Comparison of ENCODE assay signal across 37 cellular contexts in the genomic region with DNA sequence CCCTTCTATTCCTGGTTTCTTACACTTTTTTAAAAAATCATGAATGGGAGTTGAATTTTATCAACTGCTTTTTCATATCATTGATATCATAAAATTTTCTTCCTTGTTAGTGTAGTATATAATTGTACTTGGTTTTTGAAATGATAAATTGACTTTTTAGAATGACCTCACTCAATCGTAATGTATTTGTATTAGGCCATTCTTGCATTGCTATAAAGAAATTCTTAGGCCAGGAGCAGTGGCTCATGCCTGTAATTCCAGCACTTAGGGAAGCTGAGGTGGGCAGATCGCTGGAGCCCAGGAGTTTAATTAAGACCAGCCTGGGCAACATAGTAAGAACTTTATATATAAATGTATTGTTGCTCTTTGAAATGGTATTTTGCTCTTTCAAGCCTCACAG. TPM values are rescaled to one million over a fixed set of nuclear protein-coding genes. Genes with fewer than 3 reads are reported as not detected.
"Had no signal": no experiment of that assay in that cellular context is flagged by ENCODE, and none has a peak within 500 bp of the region (broad histone marks: within the 10 kb centered on the region; RNA-seq: fewer than 3 reads in every experiment).

No MANE protein-coding gene starts in this region.

- H3K4me2 ChIP-seq: KMS-11 had no signal

- H3K27me3 Mint-ChIP-seq: activated B cell treated with CpG ODN at 0.5 μM for 24 hours; activated CD8-positive, alpha-beta T cell treated with anti-CD3 and anti-CD28 coated beads for 36 hours; activated naive CD4-positive, alpha-beta T cell treated with anti-CD3 and anti-CD28 coated beads, Interleukin-2, amount 50 U/mL, for 24 hours; activated naive CD8-positive, alpha-beta T cell treated with anti-CD3 and anti-CD28 coated beads, Interleukin-2, amount 10 ng/mL, durations not matched to agents 7 days and 5 days; activated T-cell treated with anti-CD3 and anti-CD28 coated beads, Interleukin-2, amount 50 U/mL, for 24 hours; brain had no signal

- ATAC-seq: activated CD8-positive, alpha-beta T cell treated with anti-CD3 and anti-CD28 coated beads for 36 hours; PC-3 had no signal

- H3K27ac Mint-ChIP-seq: activated B cell treated with CpG ODN at 0.5 μM for 24 hours; activated CD8-positive, alpha-beta T cell treated with anti-CD3 and anti-CD28 coated beads for 36 hours; activated naive CD4-positive, alpha-beta T cell treated with anti-CD3 and anti-CD28 coated beads, Interleukin-2, amount 50 U/mL, for 24 hours; activated naive CD8-positive, alpha-beta T cell treated with anti-CD3 and anti-CD28 coated beads, Interleukin-2, amount 10 ng/mL, durations not matched to agents 7 days and 5 days; activated T-cell treated with anti-CD3 and anti-CD28 coated beads, Interleukin-2, amount 50 U/mL, for 24 hours; activated T-helper 2 cell treated with anti-CD3 and anti-CD28 coated beads, Interferon-gamma antibody, Interleukin-2, Interleukin-4, amounts not matched to agents 10 μg/mL and 5 μg/mL and 100 μg/mL, durations not matched to agents 14 hours and 24 hours and 36 hours; brain had no signal

- FAIRE-seq: bronchial epithelial cell had no signal

- H3K27ac ChIP-seq: adrenal gland, KMS-11, Peyer's patch, SJSA1, VCaP had no signal

- H3K9ac ChIP-seq: KMS-11 had no signal

- H3K27me3 ChIP-seq: adrenal gland, Peyer's patch, SJSA1 had no signal

- H3K4me3 ChIP-seq: adrenal gland, Peyer's patch, SJSA1 had no signal

- H3K36me3 ChIP-seq: adrenal gland had no signal

- H3K4me3 Mint-ChIP-seq: activated B cell treated with CpG ODN at 0.5 μM for 24 hours; activated CD8-positive, alpha-beta T cell treated with anti-CD3 and anti-CD28 coated beads for 36 hours; activated naive CD4-positive, alpha-beta T cell treated with anti-CD3 and anti-CD28 coated beads, Interleukin-2, amount 50 U/mL, for 24 hours; activated naive CD8-positive, alpha-beta T cell treated with anti-CD3 and anti-CD28 coated beads, Interleukin-2, amount 10 ng/mL, durations not matched to agents 7 days and 5 days; activated T-cell treated with anti-CD3 and anti-CD28 coated beads, Interleukin-2, amount 50 U/mL, for 24 hours; brain had no signal

- DNase-seq: activated B cell treated with CpG ODN at 0.5 μM for 24 hours; activated CD4-positive, alpha-beta T cell treated with anti-CD3 and anti-CD28 coated beads for 1 hour; activated CD4-positive, alpha-beta T cell treated with anti-CD3 and anti-CD28 coated beads for 48 hours; activated CD8-positive, alpha-beta T cell treated with anti-CD3 and anti-CD28 coated beads for 36 hours; activated gamma-delta T cell; activated naive CD4-positive, alpha-beta T cell treated with Interleukin-2 at 50 U/mL for 16 hours; activated naive CD8-positive, alpha-beta T cell treated with anti-CD3 and anti-CD28 coated beads, Interleukin-2, amount 10 ng/mL, durations not matched to agents 7 days and 5 days; activated T-cell treated with anti-CD3 and anti-CD28 coated beads, Interleukin-2, amount 50 U/mL, for 24 hours; adrenal gland; caudate nucleus; cerebellar nuclear complex; MM.1S; MV-4-11; NCI-H1092; NCI-H1436 treated with DMSO at 0.1 percent for 48 hours; NCI-H1694 treated with DMSO at 0.1 percent for 48 hours; NCI-H2029; NCI-H345; NCI-H524 treated with DMSO at 0.1 percent for 48 hours; PC-3; Peyer's patch; RPMI8226; SHP77 treated with DMSO at 0.1 percent for 48 hours; SW 1271; T-helper 1 cell; T-helper 2 cell; T-helper 9 cell had no signal

- H3K9me3 Mint-ChIP-seq: activated B cell treated with CpG ODN at 0.5 μM for 24 hours; activated CD8-positive, alpha-beta T cell treated with anti-CD3 and anti-CD28 coated beads for 36 hours; activated naive CD4-positive, alpha-beta T cell treated with anti-CD3 and anti-CD28 coated beads, Interleukin-2, amount 50 U/mL, for 24 hours; activated naive CD8-positive, alpha-beta T cell treated with anti-CD3 and anti-CD28 coated beads, Interleukin-2, amount 10 ng/mL, durations not matched to agents 7 days and 5 days; activated T-cell treated with anti-CD3 and anti-CD28 coated beads, Interleukin-2, amount 50 U/mL, for 24 hours; brain had no signal

- H3K9me3 ChIP-seq: adrenal gland, Peyer's patch, SJSA1 had no signal

RNA-seq across cellular contexts. Expression of gene EXOC1L, which starts 40.1 kb away (rescaled TPM):
- total RNA-seq: activated B cell treated with CpG ODN at 0.5 μM for 24 hours; activated CD8-positive, alpha-beta memory T cell treated with anti-CD3 and anti-CD28 coated beads for 36 hours; activated CD8-positive, alpha-beta T cell treated with anti-CD3 and anti-CD28 coated beads for 36 hours; activated naive CD8-positive, alpha-beta T cell treated with anti-CD3 and anti-CD28 coated beads, Interleukin-2, amount 10 ng/mL, durations not matched to agents 7 days and 5 days; activated T-helper 2 cell treated with anti-CD3 and anti-CD28 coated beads, Interferon-gamma antibody, Interleukin-2, Interleukin-4, amounts not matched to agents 10 μg/mL and 5 μg/mL and 100 μg/mL, durations not matched to agents 14 hours and 24 hours and 36 hours; adrenal gland; bronchial epithelial cell; LHCN-M2; NCI-H460; PC-3; Peyer's patch; SJSA1 had no signal
